Comparison of ENCODE assay signal across 8 cellular contexts in genomic region chr1:63575340-63575826, GRCh38. TPM values are rescaled to one million over a fixed set of nuclear protein-coding genes. Genes with fewer than 3 reads are reported as not detected.
DNase-seq lines count a peak whose midpoint lies in the region; ATAC-seq and TF ChIP-seq lines count a peak whose summit lies in the region.

No MANE protein-coding gene starts in this region.

- no peak for DNase-seq in AG09319 (ENCODE audit: extremely low read depth, low read depth)
- DNase-seq in OCI-M1 (lab: John Stamatoyannopoulos, UW): peak; percentile 51
- no peak for DNase-seq in esophagus squamous epithelium (lab: John Stamatoyannopoulos, UW)
- DNase-seq in prostate gland (ENCODE audit: low spot score): no peak
- no peak for DNase-seq in OCI-M2 (lab: John Stamatoyannopoulos, UW; ENCODE audit: unreplicated experiment)
- DNase-seq in HPDE6-E6E7 (ENCODE audit: extremely low spot score): no peak

- H3K4me3 ChIP-seq in esophagus squamous epithelium: no peak overlapping the region
- H3K4me3 ChIP-seq in prostate gland: no peak overlapping the region

- H3K27me3 ChIP-seq in esophagus squamous epithelium (no peaks in the 10 kb centered on the region), prostate gland (replicated peaks; ENCODE audit: insufficient read depth) (no peaks in the 10 kb centered on the region)

- TF ChIP-seq CTCF in AG09319 (IDR thresholded peaks at IDR 0.05; ENCODE audit: low read depth, low read length) (peak; percentile 48), esophagus squamous epithelium (IDR thresholded peaks at IDR 0.05) (peak; percentile 55 to 88 (median 76)), prostate gland (IDR thresholded peaks at IDR 0.05) (peak; percentile 65 to 83 (median 66))

- H3K9me3 ChIP-seq in esophagus squamous epithelium: no peaks in the 10 kb centered on the region
- no peaks in the 10 kb centered on the region for H3K9me3 ChIP-seq in prostate gland

- 65 to 68% methylated on average over 4 of the region's 4 CpGs for WGBS in esophagus squamous epithelium, 2 donors
- 80% methylated on average over 4 of the region's 4 CpGs for WGBS in prostate gland

- H3K36me3 ChIP-seq in esophagus squamous epithelium (no peaks in the 10 kb centered on the region), prostate gland (no peaks in the 10 kb centered on the region)

- H3K27ac ChIP-seq in esophagus squamous epithelium: no peak overlapping the region
- H3K27ac ChIP-seq in prostate gland: no peak overlapping the region

- ATAC-seq in GM18907 (IDR thresholded peaks at IDR 0.05; ENCODE audit: unreplicated experiment): peak; percentile 65
- no peak for ATAC-seq in HG03342 (IDR thresholded peaks at IDR 0.05; ENCODE audit: unreplicated experiment)

- no peak for TF ChIP-seq POLR2A in esophagus squamous epithelium (IDR thresholded peaks at IDR 0.05)
- TF ChIP-seq POLR2A in prostate gland (IDR thresholded peaks at IDR 0.05): no peak

- intact Hi-C loops in esophagus squamous epithelium (cut with DNase I): no loop called here
- intact Hi-C loops in prostate gland (cut with DNase I): no loop called here

- H3K4me1 ChIP-seq in esophagus squamous epithelium: no peaks in the 10 kb centered on the region
- no peaks in the 10 kb centered on the region for H3K4me1 ChIP-seq in prostate gland (replicated peaks)

RNA-seq across cellular contexts. Expression of gene PGM1, which starts 17.8 kb away (rescaled TPM):
- total RNA-seq in esophagus squamous epithelium: 10 to 100 TPM; 43.1 to 77.2 (median 47.4) TPM
- 10 to 100 TPM; 49.5 to 54.7 TPM for total RNA-seq in prostate gland

RNA-seq across cellular contexts. Expression of gene EFCAB7, which starts 52.1 kb away (rescaled TPM):
- total RNA-seq in esophagus squamous epithelium: 1 to 10 TPM; 1.1 to 4.2 (median 2.7) TPM
- total RNA-seq in prostate gland: 10 to 100 TPM in 1 of 2 donors, 1 to 10 TPM in 1; 9.8 to 11.6 TPM

RNA-seq across cellular contexts. Expression of gene ITGB3BP, which starts 52.4 kb away (rescaled TPM):
- total RNA-seq in esophagus squamous epithelium: 10 to 100 TPM in 3 of 4 donors, 1 to 10 TPM in 1; 7.3 to 22.3 (median 12.7) TPM
- 10 to 100 TPM in 1 of 2 donors, 1 to 10 TPM in 1; 7.4 to 16.1 TPM for total RNA-seq in prostate gland
